Comparison of ENCODE assay signal across 22 cellular contexts in the genomic region with DNA sequence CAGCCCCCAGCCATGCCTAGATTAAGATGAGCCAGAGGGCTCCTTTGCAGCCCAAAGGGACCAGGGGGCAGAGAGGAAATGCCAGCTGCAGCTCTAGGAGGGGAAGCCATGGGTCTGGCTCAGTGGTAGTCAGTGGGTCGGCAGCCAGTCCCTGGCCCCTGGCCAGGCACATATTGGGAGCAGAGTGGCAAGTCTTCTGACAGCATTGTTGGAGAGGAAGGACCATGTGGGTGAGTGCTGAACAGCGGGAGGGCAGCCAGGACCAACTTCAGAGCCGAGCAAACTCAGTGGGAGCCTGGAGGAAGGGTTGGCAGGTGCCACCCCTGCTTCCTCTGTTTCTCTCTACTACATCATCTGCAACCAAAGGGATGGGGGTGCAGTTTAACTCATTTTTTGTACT.
A peak's percentile ranks its signal among the peaks of the same experiment; 100 is the strongest.
DNase-seq lines count a peak whose midpoint lies in the region; TF ChIP-seq lines count a peak whose summit lies in the region.
"Had no signal": no experiment of that assay in that cellular context is flagged by ENCODE, and none has a peak within 500 bp of the region (broad histone marks: within the 10 kb centered on the region; RNA-seq: fewer than 3 reads in every experiment).

No MANE protein-coding gene starts in this region.

- peaks cover 22 to 54% (median 28%) of the 10 kb centered on the region in 10 experiments for H3K4me1 ChIP-seq in BLaER1 treated with 17β-estradiol and CSF1 and Interleukin-3, amounts not matched to agents 10 nM and 100 nM
- peaks cover 8% of the 10 kb centered on the region for H3K4me1 ChIP-seq in effector memory CD4-positive, alpha-beta T cell (ENCODE audit: control insufficient read depth, insufficient read depth, low read length, poor library complexity, severe bottlenecking)
- H3K4me1 ChIP-seq: body of pancreas had no signal

- intact Hi-C loops in dorsolateral prefrontal cortex (cut with DNase I) (no loop called here), posterior cingulate gyrus (cut with DNase I) (no loop called here)

- no peak for TF ChIP-seq CTCF in dorsolateral prefrontal cortex (IDR thresholded peaks at IDR 0.05 in 54 of 56, conservative IDR thresholded peaks at IDR 0.05 in 2 of 56; ENCODE audit: low read depth in 1 of 56, partially characterized antibody in 56 of 56)

- 0 out of 22 replicates have a peak, but pooled peaks cover 0 to 5% (median 0%) of the 10 kb centered on the region in 11 experiments for H4K20me1 ChIP-seq in BLaER1 treated with 17β-estradiol and CSF1 and Interleukin-3, amounts not matched to agents 10 nM and 100 nM

- DNase-seq in NCI-H1694 (lab: John Stamatoyannopoulos, UW) (peak; percentile 63), dorsolateral prefrontal cortex (peak in 9 of 10 donors; percentile 17 to 61 (median 38)), posterior cingulate gyrus (peak; percentile 20 to 87 (median 34)), SIG-M5 (lab: John Stamatoyannopoulos, UW) (no peak), DMS153 treated with DMSO at 0.1 percent for 48 hours (lab: John Stamatoyannopoulos, UW; ENCODE audit: unreplicated experiment) (no peak)
- DNase-seq in activated CD4-positive, alpha-beta T cell treated with anti-CD3 and anti-CD28 coated beads for 4 hours, result no peak
- DNase-seq in effector memory CD4-positive, alpha-beta T cell, result no peak
- DNase-seq: activated CD4-positive, CD25-positive, alpha-beta regulatory T cell; activated CD8-positive, alpha-beta T cell treated with anti-CD3 and anti-CD28 coated beads, Interleukin-2, amount 10 ng/mL, durations not matched to agents 7 days and 5 days; activated T-cell treated with anti-CD3 and anti-CD28 coated beads, Interleukin-2, amount 50 U/mL, for 4 hours; body of pancreas; foreskin melanocyte; KG1; nephron progenitor cell; Peyer's patch; psoas muscle; SK-N-SH; spleen; stimulated activated CD4-positive, alpha-beta T cell treated with anti-CD3 and anti-CD28 coated beads, Interleukin-4, amount 100 ng/mL, for 4 hours; T-helper 9 cell had no signal

- no peaks in the 10 kb centered on the region for H3K36me3 ChIP-seq in BLaER1 treated with 17β-estradiol and CSF1 and Interleukin-3, amounts not matched to agents 10 nM and 100 nM
- no peaks in the 10 kb centered on the region for H3K36me3 ChIP-seq in effector memory CD4-positive, alpha-beta T cell (ENCODE audit: control insufficient read depth, insufficient read depth, low read length)
- H3K36me3 ChIP-seq: Peyer's patch had no signal

- H3K4me2 ChIP-seq in BLaER1 treated with 17β-estradiol and CSF1 and Interleukin-3, amounts not matched to agents 10 nM and 100 nM, result peak overlapping the region; percentile 17 to 86 (median 67); a peak in 20 of 22 replicates
- H3K4me2 ChIP-seq: SK-N-SH had no signal

- no peaks in the 10 kb centered on the region for H3K9me3 ChIP-seq in BLaER1 treated with 17β-estradiol and CSF1 and Interleukin-3, amounts not matched to agents 10 nM and 100 nM (replicated peaks in 1 of 11)
- no peaks in the 10 kb centered on the region for H3K9me3 ChIP-seq in effector memory CD4-positive, alpha-beta T cell (ENCODE audit: control insufficient read depth, low read length)
- H3K9me3 ChIP-seq: body of pancreas, Peyer's patch, psoas muscle, SK-N-SH, spleen had no signal

- no peaks in the 10 kb centered on the region for H3K27me3 ChIP-seq in BLaER1 treated with 17β-estradiol and CSF1 and Interleukin-3, amounts not matched to agents 10 nM and 100 nM
- H3K27me3 ChIP-seq in dorsolateral prefrontal cortex, result no peaks in the 10 kb centered on the region
- no peaks in the 10 kb centered on the region for H3K27me3 ChIP-seq in effector memory CD4-positive, alpha-beta T cell (replicated peaks; ENCODE audit: control insufficient read depth, insufficient read depth, low read length, poor library complexity, severe bottlenecking)
- H3K27me3 ChIP-seq: body of pancreas, Peyer's patch, spleen had no signal

- no peak overlapping the region for H3K27ac ChIP-seq in BLaER1 treated with 17β-estradiol and CSF1 and Interleukin-3, amounts not matched to agents 10 nM and 100 nM
- H3K27ac ChIP-seq in dorsolateral prefrontal cortex, result peak overlapping the region in 1 of 59 donors; percentile 5
- no peak overlapping the region for H3K27ac ChIP-seq in effector memory CD4-positive, alpha-beta T cell (ENCODE audit: insufficient read depth, low read length, poor library complexity, severe bottlenecking)
- H3K27ac ChIP-seq: body of pancreas, epithelial cell of prostate, psoas muscle had no signal

- no peak overlapping the region for H3K4me3 ChIP-seq in BLaER1 treated with 17β-estradiol and CSF1 and Interleukin-3, amounts not matched to agents 10 nM and 100 nM
- H3K4me3 ChIP-seq in dorsolateral prefrontal cortex, result no peak overlapping the region
- H3K4me3 ChIP-seq in effector memory CD4-positive, alpha-beta T cell (ENCODE audit: insufficient read depth, low read depth, low read length, poor library complexity, severe bottlenecking), result no peak overlapping the region
- H3K4me3 ChIP-seq: body of pancreas, Peyer's patch, psoas muscle had no signal

- H3K9ac ChIP-seq in BLaER1 treated with 17β-estradiol and CSF1 and Interleukin-3, amounts not matched to agents 10 nM and 100 nM, result no peak overlapping the region
- H3K9ac ChIP-seq: SK-N-SH had no signal

Comparison
In these comparisons a context has a peak if more than half of its experiments do, and no peak if none do; other contexts are left out.
1. DNase-seq: peak in NCI-H1694 (single experiment), dorsolateral prefrontal cortex (9 of 10) and posterior cingulate gyrus (10 of 10); none in activated CD4-positive, alpha-beta T cell treated with anti-CD3 and anti-CD28 coated beads for 4 hours (0 of 2), effector memory CD4-positive, alpha-beta T cell (0 of 3), SIG-M5 (single experiment) and DMS153 treated with DMSO at 0.1 percent for 48 hours (single experiment).